ENCODE assay signal across 1 cellular context in the genomic region with DNA sequence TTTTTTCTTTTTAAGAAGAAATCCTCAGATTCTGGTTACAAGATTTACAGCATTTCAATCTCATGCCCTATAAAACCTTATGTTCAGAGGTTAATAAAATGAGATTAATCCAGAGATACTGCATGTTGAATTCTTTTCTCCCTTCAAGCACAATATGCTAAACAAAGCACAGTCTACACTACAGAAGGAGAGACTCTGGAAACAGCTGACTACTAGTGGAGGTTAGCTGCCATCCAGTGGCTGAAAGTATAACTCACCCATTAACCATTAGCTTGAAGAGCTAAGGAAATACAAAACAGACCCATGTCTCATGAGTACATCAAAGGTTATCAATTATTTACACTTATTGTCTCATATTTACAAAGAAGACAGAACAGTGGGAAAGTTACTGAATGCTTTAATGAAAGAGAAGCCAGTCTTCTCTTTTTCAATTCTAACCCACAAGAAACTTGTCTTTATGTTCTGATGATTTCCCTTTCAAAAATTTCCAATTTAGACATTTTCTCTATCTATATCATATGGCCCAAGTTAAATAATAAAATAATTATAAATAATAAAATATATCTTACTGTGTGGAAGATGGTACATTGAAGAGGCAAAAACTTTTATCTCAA.
TF ChIP-seq lines count a peak whose summit lies in the region.

No MANE protein-coding gene starts in this region.

TF ChIP-seq in GM12878, 131 proteins besides CTCF, POLR2A, EP300 and RAD21 (continued from another document):
- TF ChIP-seq, protein P1, sequence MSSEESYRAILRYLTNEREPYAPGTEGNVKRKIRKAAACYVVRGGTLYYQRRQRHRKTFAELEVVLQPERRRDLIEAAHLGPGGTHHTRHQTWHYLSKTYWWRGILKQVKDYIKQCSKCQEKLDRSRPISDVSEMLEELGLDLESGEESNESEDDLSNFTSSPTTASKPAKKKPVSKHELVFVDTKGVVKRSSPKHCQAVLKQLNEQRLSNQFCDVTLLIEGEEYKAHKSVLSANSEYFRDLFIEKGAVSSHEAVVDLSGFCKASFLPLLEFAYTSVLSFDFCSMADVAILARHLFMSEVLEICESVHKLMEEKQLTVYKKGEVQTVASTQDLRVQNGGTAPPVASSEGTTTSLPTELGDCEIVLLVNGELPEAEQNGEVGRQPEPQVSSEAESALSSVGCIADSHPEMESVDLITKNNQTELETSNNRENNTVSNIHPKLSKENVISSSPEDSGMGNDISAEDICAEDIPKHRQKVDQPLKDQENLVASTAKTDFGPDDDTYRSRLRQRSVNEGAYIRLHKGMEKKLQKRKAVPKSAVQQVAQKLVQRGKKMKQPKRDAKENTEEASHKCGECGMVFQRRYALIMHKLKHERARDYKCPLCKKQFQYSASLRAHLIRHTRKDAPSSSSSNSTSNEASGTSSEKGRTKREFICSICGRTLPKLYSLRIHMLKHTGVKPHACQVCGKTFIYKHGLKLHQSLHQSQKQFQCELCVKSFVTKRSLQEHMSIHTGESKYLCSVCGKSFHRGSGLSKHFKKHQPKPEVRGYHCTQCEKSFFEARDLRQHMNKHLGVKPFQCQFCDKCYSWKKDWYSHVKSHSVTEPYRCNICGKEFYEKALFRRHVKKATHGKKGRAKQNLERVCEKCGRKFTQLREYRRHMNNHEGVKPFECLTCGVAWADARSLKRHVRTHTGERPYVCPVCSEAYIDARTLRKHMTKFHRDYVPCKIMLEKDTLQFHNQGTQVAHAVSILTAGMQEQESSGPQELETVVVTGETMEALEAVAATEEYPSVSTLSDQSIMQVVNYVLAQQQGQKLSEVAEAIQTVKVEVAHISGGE (CRISPR knock-in tag; IDR thresholded peaks at IDR 0.05), result no peak
TF ChIP-seq in GM12878: peak in this region for 1.
